1 cellular context compared by ENCODE assay signal in the genomic region with DNA sequence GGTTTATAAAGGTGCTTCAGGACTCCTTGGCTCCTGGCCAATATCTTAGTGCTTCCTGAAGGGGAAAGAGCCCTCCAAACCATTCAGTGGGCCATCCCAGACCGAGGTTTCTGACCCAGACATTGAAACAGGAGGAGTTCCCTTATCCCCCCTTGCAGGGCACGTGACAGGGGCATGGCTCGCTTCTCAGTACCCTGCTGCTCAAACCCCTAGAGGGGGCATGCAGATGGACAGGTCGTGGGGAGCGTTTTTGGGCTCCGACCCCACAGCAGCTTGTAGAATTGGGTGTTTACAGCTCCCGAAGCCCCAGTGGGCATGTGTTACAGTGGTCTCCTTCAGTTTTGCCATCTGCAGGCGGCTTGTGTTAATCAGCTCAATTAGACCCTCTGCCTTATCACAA. TPM values are rescaled to one million over a fixed set of nuclear protein-coding genes. Genes with fewer than 3 reads are reported as not detected.
"Had no signal": no experiment of that assay in that cellular context is flagged by ENCODE, and none has a peak within 500 bp of the region (broad histone marks: within the 10 kb centered on the region; RNA-seq: fewer than 3 reads in every experiment).

No MANE protein-coding gene starts in this region.

RNA-seq across cellular contexts. Expression of a gene that starts 39.7 kb away (rescaled TPM):
- polyA plus RNA-seq: cardiac muscle cell had no signal
